1 cellular context compared by ENCODE assay signal in genomic region chr3:156825795-156826143, GRCh38.
TF ChIP-seq lines count a peak whose summit lies in the region.

No MANE protein-coding gene starts in this region.

TF ChIP-seq in GM12878, 131 proteins besides CTCF, POLR2A, EP300 and RAD21 (continued from another document):
- TF ChIP-seq CEBPZ (IDR thresholded peaks at IDR 0.05; ENCODE audit: low read depth, low read length) (no peak), NFYA (IDR thresholded peaks at IDR 0.05; ENCODE audit: borderline replicate concordance, low read depth, low read length) (no peak), SMAD5 (IDR thresholded peaks at IDR 0.05; ENCODE audit: low read depth) (0 out of 2 replicates have a peak, but pooled peaks have one; percentile 71), PKNOX1 (IDR thresholded peaks at IDR 0.05) (no peak), FOS (IDR thresholded peaks at IDR 0.05; ENCODE audit: borderline replicate concordance, extremely low read depth, insufficient read length) (no peak), ATF7 (IDR thresholded peaks at IDR 0.05; ENCODE audit: low read depth) (peak; percentile 32; the same call in 1 of the 2 replicates), PRDM15 (CRISPR knock-in tag; IDR thresholded peaks at IDR 0.05) (no peak), SMARCA5 (IDR thresholded peaks at IDR 0.05) (peak; percentile 11), ZBTB4 (CRISPR knock-in tag; IDR thresholded peaks at IDR 0.05) (no peak), MAX (IDR thresholded peaks at IDR 0.05; ENCODE audit: low read depth, low read length) (no peak), DPF2 (IDR thresholded peaks at IDR 0.05) (0 out of 2 replicates have a peak, but pooled peaks have one; percentile 69), GABPA (IDR thresholded peaks at IDR 0.05; ENCODE audit: low read depth) (no peak), ZNF217 (IDR thresholded peaks at IDR 0.05) (0 out of 2 replicates have a peak, but pooled peaks have one; percentile 72), BRCA1 (IDR thresholded peaks at IDR 0.05; ENCODE audit: low read depth, low read length) (0 out of 2 replicates have a peak, but pooled peaks have one; percentile 33), POLR2AphosphoS2 (IDR thresholded peaks at IDR 0.05; ENCODE audit: low read depth, low read length) (peak; percentile 87; the same call in 1 of the 2 replicates), CREB1 (IDR thresholded peaks at IDR 0.05; ENCODE audit: low read depth) (no peak), CHD2 (IDR thresholded peaks at IDR 0.05; ENCODE audit: borderline replicate concordance, low read depth, low read length) (no peak), PBX3 (IDR thresholded peaks at IDR 0.05; ENCODE audit: insufficient replicate concordance, low read depth, low read length) (no peak), RELB (IDR thresholded peaks at IDR 0.05; ENCODE audit: low read depth) (no peak; the same call in none of the 2 replicates), E2F8 (IDR thresholded peaks at IDR 0.05; ENCODE audit: low read depth, partially characterized antibody) (no peak), POLR2AphosphoS5 (IDR thresholded peaks at IDR 0.05; ENCODE audit: low read length) (peak; percentile 89), USF2 (IDR thresholded peaks at IDR 0.05; ENCODE audit: borderline replicate concordance, low read depth, low read length) (no peak), KDM1A (IDR thresholded peaks at IDR 0.05; ENCODE audit: borderline replicate concordance) (no peak), EED (IDR thresholded peaks at IDR 0.05; ENCODE audit: low read depth) (no peak; the same call in 1 of the 2 replicates), RFX5 (IDR thresholded peaks at IDR 0.05; ENCODE audit: low read depth, low read length) (no peak; the same call in 1 of the 2 replicates)
